9 cellular contexts compared by ENCODE assay signal in the genomic region with DNA sequence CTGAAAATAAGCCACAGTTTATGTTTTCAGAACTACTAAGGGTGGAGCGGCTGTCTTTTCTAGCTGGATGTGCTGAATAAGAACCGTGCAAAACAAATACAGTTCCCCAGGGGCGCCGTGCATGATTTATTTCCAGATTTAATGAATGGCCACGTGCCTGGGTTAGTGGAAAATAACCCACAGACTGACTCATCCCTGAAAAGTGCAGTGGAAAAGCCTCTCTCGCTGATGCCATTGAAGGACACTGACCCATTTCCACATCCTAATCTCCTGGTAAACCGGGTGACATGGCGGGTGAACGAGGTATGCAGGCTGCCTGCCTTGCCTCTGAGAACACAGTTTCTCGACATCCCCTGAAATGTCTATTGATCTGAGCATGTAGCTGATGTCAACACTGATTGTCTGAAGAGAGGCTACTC.
DNase-seq lines count a peak whose midpoint lies in the region; ATAC-seq, FAIRE-seq and TF ChIP-seq lines count a peak whose summit lies in the region.
"Had no signal": no experiment of that assay in that cellular context is flagged by ENCODE, and none has a peak within 500 bp of the region (broad histone marks: within the 10 kb centered on the region; RNA-seq: fewer than 3 reads in every experiment).

No MANE protein-coding gene starts in this region.

- intact Hi-C loops in esophagus muscularis mucosa (cut with DNase I): no loop called here
- intact Hi-C loops in pancreas (cut with DNase I): no loop called here
- intact Hi-C loops in activated T-helper 2 cell treated with anti-CD3 and anti-CD28 coated beads, Interferon-gamma antibody, Interleukin-2, Interleukin-4, amounts not matched to agents 10 μg/mL and 5 μg/mL and 100 μg/mL, durations not matched to agents 14 hours and 24 hours and 36 hours (cut with micrococcal nuclease): no loop called here
- intact Hi-C loops in activated T-helper 1 cell treated with anti-CD3 and anti-CD28 coated beads, Interleukin-12 subunit alpha, Interleukin-12 subunit beta, Interleukin-2, Interleukin-4 antibody, amounts not matched to agents 30 ng/mL and 10 ng/mL and 1 ng/mL, durations not matched to agents 14 hours and 24 hours and 36 hours (cut with micrococcal nuclease): no loop called here

- H3K27me3 Mint-ChIP-seq in activated T-helper 2 cell treated with anti-CD3 and anti-CD28 coated beads, Interferon-gamma antibody, Interleukin-2, Interleukin-4, amounts not matched to agents 10 μg/mL and 5 μg/mL and 100 μg/mL, durations not matched to agents 14 hours and 24 hours and 36 hours (ENCODE audit: low read depth): peaks cover 3% of the 10 kb centered on the region
- no peaks in the 10 kb centered on the region for H3K27me3 Mint-ChIP-seq in activated T-helper 1 cell treated with anti-CD3 and anti-CD28 coated beads, Interleukin-12 subunit alpha, Interleukin-12 subunit beta, Interleukin-2, Interleukin-4 antibody, amounts not matched to agents 30 ng/mL and 10 ng/mL and 1 ng/mL, durations not matched to agents 14 hours and 24 hours and 36 hours (ENCODE audit: insufficient read depth)

- H3K27ac Mint-ChIP-seq in activated T-helper 2 cell treated with anti-CD3 and anti-CD28 coated beads, Interferon-gamma antibody, Interleukin-2, Interleukin-4, amounts not matched to agents 10 μg/mL and 5 μg/mL and 100 μg/mL, durations not matched to agents 14 hours and 24 hours and 36 hours: no peak overlapping the region
- no peak overlapping the region for H3K27ac Mint-ChIP-seq in activated T-helper 1 cell treated with anti-CD3 and anti-CD28 coated beads, Interleukin-12 subunit alpha, Interleukin-12 subunit beta, Interleukin-2, Interleukin-4 antibody, amounts not matched to agents 30 ng/mL and 10 ng/mL and 1 ng/mL, durations not matched to agents 14 hours and 24 hours and 36 hours
- H3K27ac Mint-ChIP-seq: activated naive CD8-positive, alpha-beta T cell had no signal

- H3K36me3 ChIP-seq in esophagus muscularis mucosa (no peaks in the 10 kb centered on the region), pancreas (no peaks in the 10 kb centered on the region)

- H3K4me3 ChIP-seq in esophagus muscularis mucosa: peak overlapping the region; percentile 3 to 33 (median 22)
- no peak overlapping the region for H3K4me3 ChIP-seq in pancreas

- no peaks in the 10 kb centered on the region for H3K4me1 Mint-ChIP-seq in activated T-helper 2 cell treated with anti-CD3 and anti-CD28 coated beads, Interferon-gamma antibody, Interleukin-2, Interleukin-4, amounts not matched to agents 10 μg/mL and 5 μg/mL and 100 μg/mL, durations not matched to agents 14 hours and 24 hours and 36 hours (ENCODE audit: low read depth)
- H3K4me1 Mint-ChIP-seq in activated T-helper 1 cell treated with anti-CD3 and anti-CD28 coated beads, Interleukin-12 subunit alpha, Interleukin-12 subunit beta, Interleukin-2, Interleukin-4 antibody, amounts not matched to agents 30 ng/mL and 10 ng/mL and 1 ng/mL, durations not matched to agents 14 hours and 24 hours and 36 hours (ENCODE audit: low read depth): no peaks in the 10 kb centered on the region

- peak; percentile 92 for DNase-seq in EH (ENCODE audit: low read depth)
- peak; percentile 86 for DNase-seq in NCI-H69 (lab: John Stamatoyannopoulos, UW)
- DNase-seq in esophagus muscularis mucosa (ENCODE audit: extremely low spot score): peak; percentile 96
- DNase-seq in pancreas: peak in 2 of 6 donors; percentile 14 to 21
- no peak for DNase-seq in activated T-helper 2 cell treated with anti-CD3 and anti-CD28 coated beads, Interferon-gamma antibody, Interleukin-2, Interleukin-4, amounts not matched to agents 10 μg/mL and 5 μg/mL and 100 μg/mL, durations not matched to agents 14 hours and 24 hours and 36 hours (ENCODE audit: low spot score)
- DNase-seq in activated T-helper 1 cell treated with anti-CD3 and anti-CD28 coated beads, Interleukin-12 subunit alpha, Interleukin-12 subunit beta, Interleukin-2, Interleukin-4 antibody, amounts not matched to agents 30 ng/mL and 10 ng/mL and 1 ng/mL, durations not matched to agents 14 hours and 24 hours and 36 hours (ENCODE audit: low spot score): no peak

- no peak overlapping the region for H3K4me3 Mint-ChIP-seq in activated T-helper 2 cell treated with anti-CD3 and anti-CD28 coated beads, Interferon-gamma antibody, Interleukin-2, Interleukin-4, amounts not matched to agents 10 μg/mL and 5 μg/mL and 100 μg/mL, durations not matched to agents 14 hours and 24 hours and 36 hours (ENCODE audit: low read depth)
- no peak overlapping the region for H3K4me3 Mint-ChIP-seq in activated T-helper 1 cell treated with anti-CD3 and anti-CD28 coated beads, Interleukin-12 subunit alpha, Interleukin-12 subunit beta, Interleukin-2, Interleukin-4 antibody, amounts not matched to agents 30 ng/mL and 10 ng/mL and 1 ng/mL, durations not matched to agents 14 hours and 24 hours and 36 hours
- H3K4me3 Mint-ChIP-seq: activated naive CD8-positive, alpha-beta T cell had no signal

- no peak for TF ChIP-seq EP300 in esophagus muscularis mucosa (IDR thresholded peaks at IDR 0.05)

- H3K9me3 Mint-ChIP-seq in activated T-helper 2 cell treated with anti-CD3 and anti-CD28 coated beads, Interferon-gamma antibody, Interleukin-2, Interleukin-4, amounts not matched to agents 10 μg/mL and 5 μg/mL and 100 μg/mL, durations not matched to agents 14 hours and 24 hours and 36 hours: no peaks in the 10 kb centered on the region
- H3K9me3 Mint-ChIP-seq in activated T-helper 1 cell treated with anti-CD3 and anti-CD28 coated beads, Interleukin-12 subunit alpha, Interleukin-12 subunit beta, Interleukin-2, Interleukin-4 antibody, amounts not matched to agents 30 ng/mL and 10 ng/mL and 1 ng/mL, durations not matched to agents 14 hours and 24 hours and 36 hours: no peaks in the 10 kb centered on the region

- ATAC-seq in pancreas (peak; percentile 21 to 81 (median 67)), HG02642 (IDR thresholded peaks at IDR 0.05; ENCODE audit: poor library complexity, unreplicated experiment) (no peak), HG03571 (IDR thresholded peaks at IDR 0.05; ENCODE audit: unreplicated experiment) (no peak)

- H3K27ac ChIP-seq in esophagus muscularis mucosa (replicated peaks in 1 of 4): peak overlapping the region; percentile 36 to 55 (median 46)
- no peak overlapping the region for H3K27ac ChIP-seq in pancreas

- no peaks in the 10 kb centered on the region for H3K27me3 ChIP-seq in esophagus muscularis mucosa
- no peaks in the 10 kb centered on the region for H3K27me3 ChIP-seq in pancreas

- TF ChIP-seq CTCF in esophagus muscularis mucosa (IDR thresholded peaks at IDR 0.05) (no peak), pancreas (IDR thresholded peaks at IDR 0.05) (no peak)

- WGBS in esophagus muscularis mucosa: 31% methylated on average over 10 of the region's 10 CpGs
- WGBS in pancreas, 2 donors: 29 to 34% methylated on average over 10 of the region's 10 CpGs

- H3K9me3 ChIP-seq in esophagus muscularis mucosa (no peaks in the 10 kb centered on the region), pancreas (no peaks in the 10 kb centered on the region)

- H3K36me3 Mint-ChIP-seq in activated T-helper 2 cell treated with anti-CD3 and anti-CD28 coated beads, Interferon-gamma antibody, Interleukin-2, Interleukin-4, amounts not matched to agents 10 μg/mL and 5 μg/mL and 100 μg/mL, durations not matched to agents 14 hours and 24 hours and 36 hours (ENCODE audit: low read depth): no peaks in the 10 kb centered on the region
- H3K36me3 Mint-ChIP-seq in activated T-helper 1 cell treated with anti-CD3 and anti-CD28 coated beads, Interleukin-12 subunit alpha, Interleukin-12 subunit beta, Interleukin-2, Interleukin-4 antibody, amounts not matched to agents 30 ng/mL and 10 ng/mL and 1 ng/mL, durations not matched to agents 14 hours and 24 hours and 36 hours (ENCODE audit: low read depth): no peaks in the 10 kb centered on the region
- H3K36me3 Mint-ChIP-seq: activated naive CD8-positive, alpha-beta T cell had no signal

- no peak for TF ChIP-seq POLR2A in esophagus muscularis mucosa (IDR thresholded peaks at IDR 0.05; ENCODE audit: low read depth)

- peaks cover 9 to 30% (median 23%) of the 10 kb centered on the region in 4 donors for H3K4me1 ChIP-seq in esophagus muscularis mucosa
- no peaks in the 10 kb centered on the region for H3K4me1 ChIP-seq in pancreas

- FAIRE-seq in pancreas (lab: Jason Lieb, UNC): no peak

Comparison
In these comparisons a context has a peak if more than half of its experiments do, and no peak if none do; other contexts are left out.
1. DNase-seq: peak in EH (single experiment), NCI-H69 (single experiment) and esophagus muscularis mucosa (single experiment); none in activated T-helper 2 cell treated with anti-CD3 and anti-CD28 coated beads, Interferon-gamma antibody, Interleukin-2, Interleukin-4, amounts not matched to agents 10 μg/mL and 5 μg/mL and 100 μg/mL, durations not matched to agents 14 hours and 24 hours and 36 hours (single experiment) and activated T-helper 1 cell treated with anti-CD3 and anti-CD28 coated beads, Interleukin-12 subunit alpha, Interleukin-12 subunit beta, Interleukin-2, Interleukin-4 antibody, amounts not matched to agents 30 ng/mL and 10 ng/mL and 1 ng/mL, durations not matched to agents 14 hours and 24 hours and 36 hours (single experiment).
2. H3K27ac ChIP-seq: peak in esophagus muscularis mucosa (4 of 4); none in pancreas (0 of 4).
3. H3K4me3 ChIP-seq: peak in esophagus muscularis mucosa (4 of 4); none in pancreas (0 of 4).
4. ATAC-seq: peak in pancreas (4 of 4); none in HG02642 (single experiment) and HG03571 (single experiment).